ENCODE assay signal across 8 cellular contexts in genomic region chr21:10369289-10369688, GRCh38.
A peak's percentile ranks its signal among the peaks of the same experiment; 100 is the strongest.
DNase-seq lines count a peak whose midpoint lies in the region; ATAC-seq, FAIRE-seq and TF ChIP-seq lines count a peak whose summit lies in the region.
"Not testable (repeated sequence)": the region's sequence is repeated elsewhere in the genome, so short reads cannot be mapped to it uniquely, and the experiment has no call there.

No MANE protein-coding gene starts in this region.

- H2AFZ ChIP-seq in GM12878 (ENCODE audit: control insufficient read depth, low read depth, low read length); HepG2 (ENCODE audit: low read length): not testable (repeated sequence)

- RAD21 ChIA-PET in GM12878 (lab: Charles Lee; ENCODE audit: unreplicated experiment), result not testable (repeated sequence)

- H3K27ac ChIP-seq in GM12878 (ENCODE audit: control insufficient read depth, insufficient read depth); kidney (ENCODE audit: low read depth in 2 of 2, low read length in 2 of 2); HepG2 (ENCODE audit: extremely low read length, insufficient read depth, low read length); pancreas: not testable (repeated sequence)

- intact Hi-C loops in GM12878 (cut with micrococcal nuclease; ENCODE audit: unreplicated experiment); kidney (cut with DNase I); HepG2 (cut with micrococcal nuclease; ENCODE audit: unreplicated experiment); pancreas (cut with DNase I): not testable (repeated sequence)

- CTCF ChIA-PET in GM12878 (lab: Yijun Ruan, JAX); HepG2 (lab: Yijun Ruan, JAX; ENCODE audit: low intra/inter-chr PET ratio, low total read pairs): not testable (repeated sequence)

- not testable (repeated sequence) for TF ChIP-seq POLR2A in GM12878 (IDR thresholded peaks at IDR 0.05; ENCODE audit: low read depth, low read length); HepG2 (IDR thresholded peaks at IDR 0.05; ENCODE audit: insufficient read depth in 1 of 2, low read depth in 2 of 2, low read length in 2 of 2)

- H3K4me2 ChIP-seq in GM12878 (ENCODE audit: control insufficient read depth, insufficient read depth); HepG2 (ENCODE audit: low read depth, low read length): not testable (repeated sequence)

- H3K9me3 ChIP-seq in GM12878 (replicated peaks; ENCODE audit: control insufficient read depth, insufficient read depth, low read length); kidney (ENCODE audit: control insufficient read depth in 1 of 2, low read length in 2 of 2); pancreas: not testable (repeated sequence)
- H3K9me3 ChIP-seq in HepG2 (ENCODE audit: low read length), result peaks cover 25% of the 10 kb centered on the region

- not testable (repeated sequence) for H3K4me3 ChIP-seq in GM12878; kidney (ENCODE audit: low read length in 2 of 2); HepG2 (replicated peaks in 1 of 3; ENCODE audit: insufficient read depth in 1 of 3, low read depth in 2 of 3, low read length in 3 of 3); pancreas

- WGBS in GM12878 (ENCODE audit: insufficient coverage, insufficient replicate concordance, low lambda C conversion rate, missing lambda C conversion rate), result 32% methylated on average over 1 of the region's 1 CpG
- WGBS in HepG2 (ENCODE audit: low lambda C conversion rate), result 10% methylated on average over 1 of the region's 1 CpG
- no CpG with 5 or more reads among the region's 1 CpG for WGBS in pancreas, 2 donors

- H3K36me3 ChIP-seq in GM12878 (ENCODE audit: control insufficient read depth in 2 of 2, insufficient read depth in 2 of 2, low read length in 1 of 2); kidney (ENCODE audit: control insufficient read depth in 1 of 2, insufficient read depth in 2 of 2, low read length in 2 of 2); HepG2 (replicated peaks in 1 of 2; ENCODE audit: control insufficient read depth in 1 of 2, insufficient read depth in 2 of 2, low read length in 2 of 2); pancreas: not testable (repeated sequence)

- SMC1A ChIA-PET in GM12878 (lab: Charles Lee; ENCODE audit: uncharacterized antibody, unreplicated experiment), result not testable (repeated sequence)

- peak; percentile 70 for FAIRE-seq in A204.1 (lab: Jason Lieb, UNC)
- peak; percentile 7 for FAIRE-seq in GM12878 (lab: Jason Lieb, UNC)
- peak; percentile 91 for FAIRE-seq in colon (lab: Jason Lieb, UNC)
- peak; percentile 15 for FAIRE-seq in endometrium (lab: Jason Lieb, UNC)
- FAIRE-seq in islet of Langerhans (lab: Jason Lieb, UNC), result peak; percentile 30
- FAIRE-seq in kidney (lab: Jason Lieb, UNC), result peak; percentile 29
- not testable (repeated sequence) for FAIRE-seq in HepG2 (lab: Jason Lieb, UNC)
- FAIRE-seq in pancreas (lab: Jason Lieb, UNC), result peak; percentile 80

- TF ChIP-seq RAD21 in GM12878 (IDR thresholded peaks at IDR 0.05; ENCODE audit: insufficient read depth, low read depth, low read length); HepG2 (CRISPR knock-in tag; IDR thresholded peaks at IDR 0.05): not testable (repeated sequence)

- in situ Hi-C loops in GM12878 (cut with MboI); HepG2 (cut with HindIII; ENCODE audit: extremely low pct_ligation_motif_present, low pct_unique_long_range_greater_than_20kb): not testable (repeated sequence)

- not testable (repeated sequence) for BruUV-seq in GM12878 (replicated peaks; lab: Mats Ljungman, UMichigan); HepG2 (replicated peaks; lab: Mats Ljungman, UMichigan)

- DNase-seq in GM12878 (ENCODE audit: low read depth, low spot score); kidney; HepG2 (ENCODE audit: low spot score); pancreas: not testable (repeated sequence)

- H3K4me1 ChIP-seq in GM12878 (ENCODE audit: control insufficient read depth, insufficient read depth, low read length); kidney (ENCODE audit: control insufficient read depth in 1 of 2, insufficient read depth in 1 of 2, low read depth in 1 of 2, low read length in 2 of 2); HepG2 (ENCODE audit: insufficient read depth, low read length); pancreas: not testable (repeated sequence)

- POLR2A ChIA-PET in GM12878 (lab: Charles Lee); HepG2 (lab: Yijun Ruan, JAX): not testable (repeated sequence)

- not testable (repeated sequence) for H3K79me2 ChIP-seq in GM12878 (ENCODE audit: control insufficient read depth, insufficient read depth, low read length); HepG2 (ENCODE audit: insufficient read depth, low read length)

- TF ChIP-seq CTCF in GM12878 (IDR thresholded peaks at IDR 0.05 in 2 of 3, conservative IDR thresholded peaks at IDR 0.05 in 1 of 3; ENCODE audit: control insufficient read depth in 2 of 3, extremely low read depth in 1 of 3, insufficient read depth in 1 of 3, low read depth in 3 of 3, low read length in 3 of 3); kidney (IDR thresholded peaks at IDR 0.05; ENCODE audit: borderline replicate concordance, extremely low read depth, insufficient read depth); HepG2 (CRISPR knock-in tag; IDR thresholded peaks at IDR 0.05); pancreas (IDR thresholded peaks at IDR 0.05): not testable (repeated sequence)

- not testable (repeated sequence) for ATAC-seq in GM12878, HepG2, pancreas

- not testable (repeated sequence) for H4K20me1 ChIP-seq in GM12878 (ENCODE audit: control insufficient read depth, insufficient read depth); HepG2 (ENCODE audit: insufficient read depth, low read length)

- H3K9ac ChIP-seq in GM12878 (ENCODE audit: control insufficient read depth, insufficient read depth, low read length); kidney (ENCODE audit: low read length in 2 of 2); HepG2 (ENCODE audit: insufficient read depth, low read depth, low read length): not testable (repeated sequence)

- not testable (repeated sequence) for H3K27me3 ChIP-seq in GM12878 (replicated peaks in 1 of 2; ENCODE audit: control insufficient read depth in 2 of 2, insufficient read depth in 2 of 2, low read length in 1 of 2); HepG2 (ENCODE audit: control insufficient read depth in 1 of 2, insufficient read depth in 2 of 2, low read length in 2 of 2); pancreas

- TF ChIP-seq EP300 in GM12878 (IDR thresholded peaks at IDR 0.05; ENCODE audit: borderline replicate concordance in 1 of 2, control insufficient read depth in 1 of 2, low read depth in 2 of 2, low read length in 2 of 2); HepG2 (IDR thresholded peaks at IDR 0.05; ENCODE audit: low read depth in 2 of 2, low read length in 2 of 2); HepG2 (CRISPR knock-in tag; IDR thresholded peaks at IDR 0.05; ENCODE audit: borderline replicate concordance): not testable (repeated sequence)

TF ChIP-seq in HepG2, 621 proteins besides CTCF, POLR2A, EP300 and RAD21:
- TF ChIP-seq ATM (IDR thresholded peaks at IDR 0.05; ENCODE audit: borderline replicate concordance) (0 out of 2 replicates have a peak, but pooled peaks have one; percentile 41), NONO (IDR thresholded peaks at IDR 0.05) (peak; percentile 86; the same call in 1 of the 2 replicates), PLRG1 (conservative IDR thresholded peaks at IDR 0.05) (0 out of 2 replicates have a peak, but pooled peaks have one; percentile 73), RAD51 (IDR thresholded peaks at IDR 0.05; ENCODE audit: borderline replicate concordance) (peak; percentile 34; the same call in 1 of the 2 replicates), NBN (conservative IDR thresholded peaks at IDR 0.05) (peak; percentile 80; the same call in 1 of the 2 replicates), SOX6 (IDR thresholded peaks at IDR 0.05) (0 out of 2 replicates have a peak, but pooled peaks have one; percentile 88), ZNF282 (IDR thresholded peaks at IDR 0.05; ENCODE audit: partially characterized antibody) (peak; percentile 83), TRIM22 (IDR thresholded peaks at IDR 0.05) (peak; percentile 92; the same call in 1 of the 2 replicates)
- not testable (repeated sequence) for TF ChIP-seq NONO (CRISPR knock-in tag; conservative IDR thresholded peaks at IDR 0.05); SOX6 (CRISPR knock-in tag; IDR thresholded peaks at IDR 0.05)
